Comparison of ENCODE assay signal across 21 cellular contexts in the genomic region with DNA sequence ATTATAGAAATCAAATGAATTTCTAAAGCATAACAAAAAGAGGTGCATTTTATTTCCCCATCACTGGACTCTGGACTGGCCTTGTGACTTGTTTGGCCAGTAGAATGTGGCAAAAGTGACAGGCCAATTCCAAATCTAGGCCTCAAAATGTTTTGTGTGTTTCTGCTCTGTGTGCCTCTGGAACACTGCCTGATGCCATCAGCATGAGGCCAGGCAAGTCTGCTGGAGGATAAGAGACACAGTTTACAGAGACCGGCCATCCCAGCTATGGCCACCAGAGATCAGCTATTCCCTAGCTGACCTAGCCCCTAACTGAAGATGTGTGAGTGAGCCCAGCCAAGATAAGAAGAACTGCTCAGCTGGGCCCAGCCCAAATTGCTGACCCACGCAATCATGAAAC.
DNase-seq lines count a peak whose midpoint lies in the region; ATAC-seq and TF ChIP-seq lines count a peak whose summit lies in the region.
"Had no signal": no experiment of that assay in that cellular context is flagged by ENCODE, and none has a peak within 500 bp of the region (broad histone marks: within the 10 kb centered on the region; RNA-seq: fewer than 3 reads in every experiment).

No MANE protein-coding gene starts in this region.

- no peak for ATAC-seq in GM18873 (IDR thresholded peaks at IDR 0.05; ENCODE audit: low FRiP score, unreplicated experiment)
- ATAC-seq in HG03039 (IDR thresholded peaks at IDR 0.05; ENCODE audit: unreplicated experiment): no peak
- ATAC-seq: gastroesophageal sphincter; left colon; stimulated activated naive CD8-positive, alpha-beta T cell treated with anti-CD3 and anti-CD28 coated beads, Interleukin-15, Interleukin-2, amounts not matched to agents 100 U/mL and 50 U/mL, for 24 hours had no signal

- no peak overlapping the region for H2AFZ ChIP-seq in OCI-LY3 (ENCODE audit: low read depth, low read length)

- TF ChIP-seq CTCF in GM12864 (IDR thresholded peaks at IDR 0.05; ENCODE audit: low read depth, low read length, missing control alignments) (peak; percentile 4), OCI-LY3 (IDR thresholded peaks at IDR 0.05; ENCODE audit: low read depth, low read length) (peak; percentile 11; the same call in 1 of the 2 replicates)

- H4K20me1 ChIP-seq in OCI-LY3 (ENCODE audit: insufficient read depth, low read length): no peaks in the 10 kb centered on the region

- no peaks in the 10 kb centered on the region for H3K9me3 ChIP-seq in OCI-LY3 (ENCODE audit: insufficient read depth, low read length)
- H3K9me3 ChIP-seq: gastroesophageal sphincter, transverse colon had no signal

- no peak overlapping the region for H3K27ac ChIP-seq in OCI-LY3 (ENCODE audit: low read length)
- H3K27ac ChIP-seq: esophagus muscularis mucosa, gastroesophageal sphincter, RWPE1, transverse colon had no signal

- H3K27me3 ChIP-seq in OCI-LY3 (ENCODE audit: low read depth, low read length): no peaks in the 10 kb centered on the region
- H3K27me3 ChIP-seq: esophagus muscularis mucosa, transverse colon had no signal

- no peaks in the 10 kb centered on the region for H3K4me1 ChIP-seq in OCI-LY3 (ENCODE audit: low read length)
- H3K4me1 ChIP-seq: esophagus muscularis mucosa, gastroesophageal sphincter, transverse colon had no signal

- H3K79me2 ChIP-seq in OCI-LY3 (ENCODE audit: low read length): no peaks in the 10 kb centered on the region

- H3K4me2 ChIP-seq in OCI-LY3 (ENCODE audit: low read length): no peak overlapping the region

- no peak overlapping the region for H3K9ac ChIP-seq in OCI-LY3 (ENCODE audit: low read length)

- DNase-seq in COR-L47 (lab: John Stamatoyannopoulos, UW) (peak; percentile 31), GM12864 (ENCODE audit: low read depth) (no peak), iPS-NIHi7 (ENCODE audit: extremely low spot score) (peak; percentile 28), activated gamma-delta T cell treated with Interleukin-2 at 50 U/mL for 16 hours (no peak)
- DNase-seq in activated naive CD4-positive, alpha-beta T cell treated with anti-CD3 and anti-CD28 coated beads, Interleukin-2, amount 50 U/mL, for 16 hours: no peak
- DNase-seq: activated CD4-positive, alpha-beta T cell treated with anti-CD3 and anti-CD28 coated beads, Interleukin-2, amount 10 ng/mL, durations not matched to agents 7 days and 5 days; activated T-cell treated with anti-CD3 and anti-CD28 coated beads for 4 hours; effector CD4-positive, alpha-beta T cell; left colon; NCI-H1048; NCI-H2107; nephron progenitor cell; stimulated activated CD4-positive, alpha-beta T cell treated with anti-CD3 and anti-CD28 coated beads, Interleukin-2, amount 100 ng/mL, for 24 hours; stimulated activated naive CD8-positive, alpha-beta T cell treated with anti-CD3 and anti-CD28 coated beads, Interleukin-15, Interleukin-2, amounts not matched to agents 100 U/mL and 50 U/mL, for 24 hours; transverse colon had no signal

- no peaks in the 10 kb centered on the region for H3K36me3 ChIP-seq in OCI-LY3 (replicated peaks; ENCODE audit: low read depth, low read length)
- H3K36me3 ChIP-seq: esophagus muscularis mucosa, gastroesophageal sphincter, transverse colon had no signal

- H3K4me3 ChIP-seq in GM12864 (ENCODE audit: low read depth, low read length): no peak overlapping the region
- H3K4me3 ChIP-seq in OCI-LY3 (ENCODE audit: low read length): no peak overlapping the region
- H3K4me3 ChIP-seq: esophagus muscularis mucosa, gastroesophageal sphincter, transverse colon had no signal

Comparison
In these comparisons a context has a peak if more than half of its experiments do, and no peak if none do; other contexts are left out.
1. DNase-seq: peak in COR-L47 (single experiment) and iPS-NIHi7 (single experiment); none in GM12864 (single experiment), activated naive CD4-positive, alpha-beta T cell treated with anti-CD3 and anti-CD28 coated beads, Interleukin-2, amount 50 U/mL, for 16 hours (single experiment) and activated gamma-delta T cell treated with Interleukin-2 at 50 U/mL for 16 hours (single experiment).